15 cellular contexts compared by ENCODE assay signal in genomic region chr2:52904511-52904910, GRCh38.
"Had no signal": no experiment of that assay in that cellular context is flagged by ENCODE, and none has a peak within 500 bp of the region (broad histone marks: within the 10 kb centered on the region; RNA-seq: fewer than 3 reads in every experiment).

No MANE protein-coding gene starts in this region.

- H3K27me3 ChIP-seq: cardiac muscle cell, colonic mucosa, right lobe of liver, testis had no signal

- DNase-seq: activated CD4-positive, alpha-beta memory T cell treated with anti-CD3 and anti-CD28 coated beads for 36 hours; activated CD4-positive, alpha-beta T cell treated with anti-CD3 and anti-CD28 coated beads for 1 hour; activated gamma-delta T cell; activated naive CD8-positive, alpha-beta T cell treated with anti-CD3 and anti-CD28 coated beads, Interleukin-2, amount 10 ng/mL, durations not matched to agents 7 days and 5 days; activated T-cell treated with anti-CD3 and anti-CD28 coated beads, Interleukin-2, amount 50 U/mL, for 48 hours; colonic mucosa; effector CD4-positive, alpha-beta T cell; kidney; naive thymus-derived CD4-positive, alpha-beta T cell; posterior cingulate gyrus; right lobe of liver; stimulated activated CD4-positive, alpha-beta T cell treated with anti-CD3 and anti-CD28 coated beads, Interleukin-2, amount 100 ng/mL, for 24 hours; stimulated activated naive CD8-positive, alpha-beta T cell treated with anti-CD3 and anti-CD28 coated beads, Interleukin-15, Interleukin-2, amounts not matched to agents 100 U/mL and 50 U/mL, for 24 hours; testis had no signal

- H3K27ac Mint-ChIP-seq: activated CD4-positive, alpha-beta memory T cell treated with anti-CD3 and anti-CD28 coated beads for 36 hours; activated naive CD8-positive, alpha-beta T cell treated with anti-CD3 and anti-CD28 coated beads, Interleukin-2, amount 10 ng/mL, durations not matched to agents 7 days and 5 days; naive thymus-derived CD4-positive, alpha-beta T cell had no signal

- H3K27me3 Mint-ChIP-seq: activated CD4-positive, alpha-beta memory T cell treated with anti-CD3 and anti-CD28 coated beads for 36 hours; activated naive CD8-positive, alpha-beta T cell treated with anti-CD3 and anti-CD28 coated beads, Interleukin-2, amount 10 ng/mL, durations not matched to agents 7 days and 5 days; naive thymus-derived CD4-positive, alpha-beta T cell had no signal

- H3K27ac ChIP-seq: cardiac muscle cell, colonic mucosa, right lobe of liver, testis had no signal

- H3K9me3 ChIP-seq: colonic mucosa, right lobe of liver, testis had no signal

- H3K4me1 ChIP-seq: colonic mucosa, right lobe of liver, testis had no signal

- H3K4me1 Mint-ChIP-seq: activated naive CD8-positive, alpha-beta T cell treated with anti-CD3 and anti-CD28 coated beads, Interleukin-2, amount 10 ng/mL, durations not matched to agents 7 days and 5 days; naive thymus-derived CD4-positive, alpha-beta T cell had no signal

- ATAC-seq: naive thymus-derived CD4-positive, alpha-beta T cell; stimulated activated naive CD8-positive, alpha-beta T cell treated with anti-CD3 and anti-CD28 coated beads, Interleukin-15, Interleukin-2, amounts not matched to agents 100 U/mL and 50 U/mL, for 24 hours had no signal

- H3K4me3 ChIP-seq: cardiac muscle cell, colonic mucosa, right lobe of liver, testis had no signal

- H3K36me3 ChIP-seq: cardiac muscle cell, colonic mucosa, right lobe of liver had no signal

- H3K36me3 Mint-ChIP-seq: activated CD4-positive, alpha-beta memory T cell treated with anti-CD3 and anti-CD28 coated beads for 36 hours; activated naive CD8-positive, alpha-beta T cell treated with anti-CD3 and anti-CD28 coated beads, Interleukin-2, amount 10 ng/mL, durations not matched to agents 7 days and 5 days; naive thymus-derived CD4-positive, alpha-beta T cell had no signal

- H3K4me3 Mint-ChIP-seq: activated CD4-positive, alpha-beta memory T cell treated with anti-CD3 and anti-CD28 coated beads for 36 hours; activated naive CD8-positive, alpha-beta T cell treated with anti-CD3 and anti-CD28 coated beads, Interleukin-2, amount 10 ng/mL, durations not matched to agents 7 days and 5 days; naive thymus-derived CD4-positive, alpha-beta T cell had no signal
